Comparison of ENCODE assay signal across 16 cellular contexts in genomic region chr17:8893621-8894020, GRCh38. TPM values are rescaled to one million over a fixed set of nuclear protein-coding genes. Genes with fewer than 3 reads are reported as not detected.
A peak's percentile ranks its signal among the peaks of the same experiment; 100 is the strongest.
DNase-seq lines count a peak whose midpoint lies in the region; FAIRE-seq and TF ChIP-seq lines count a peak whose summit lies in the region.
"Had no signal": no experiment of that assay in that cellular context is flagged by ENCODE, and none has a peak within 500 bp of the region (broad histone marks: within the 10 kb centered on the region; RNA-seq: fewer than 3 reads in every experiment).

No MANE protein-coding gene starts in this region.

- no peaks in the 10 kb centered on the region for H3K36me3 Mint-ChIP-seq in endodermal cell (ENCODE audit: low read depth)

- DNase-seq in GM12892 (ENCODE audit: insufficient read length) (no peak), Peyer's patch (peak in 2 of 3 donors; percentile 36 to 37), endodermal cell (peak; percentile 70), SIG-M5 (lab: John Stamatoyannopoulos, UW) (no peak), ACHN (no peak)
- DNase-seq in stimulated activated CD4-positive, alpha-beta T cell treated with anti-CD3 and anti-CD28 coated beads, Interleukin-15, amount 100 ng/mL, for 24 hours = no peak
- DNase-seq: CD4-positive, CD25-positive, alpha-beta regulatory T cell; DMS53; HCEC 1CT; NCI-H1436; NCI-H2029; NCI-H2171; NCI-H446; NK-92 treated with Interleukin-12 subunit alpha and Interleukin-12 subunit beta, amount 100 ng/mL, for 24 hours; PC-3 had no signal

- H3K36me3 ChIP-seq in Peyer's patch (no peaks in the 10 kb centered on the region), endodermal cell (ENCODE audit: control insufficient read depth, insufficient read depth, low read length) (no peaks in the 10 kb centered on the region), neutrophil (peaks cover 99% of the 10 kb centered on the region)

- H3K4me1 ChIP-seq in Peyer's patch (peaks cover 0 to 5% (median 0%) of the 10 kb centered on the region in 4 donors), endodermal cell (ENCODE audit: control insufficient read depth, insufficient read depth, low read length) (peaks cover 13% of the 10 kb centered on the region), neutrophil (ENCODE audit: control insufficient read depth in 1 of 2, insufficient read depth in 1 of 2, low read depth in 1 of 2, low read length in 1 of 2) (peaks cover 22 to 23% of the 10 kb centered on the region in 2 experiments)

- H3K9me3 ChIP-seq in Peyer's patch (no peaks in the 10 kb centered on the region), endodermal cell (ENCODE audit: control insufficient read depth, low read length) (no peaks in the 10 kb centered on the region), neutrophil (no peaks in the 10 kb centered on the region)

- H3K27ac Mint-ChIP-seq in endodermal cell = no peak overlapping the region
- H3K27ac Mint-ChIP-seq: CD4-positive, CD25-positive, alpha-beta regulatory T cell had no signal

- in situ Hi-C loops in ACHN (cut with HindIII; ENCODE audit: low pct_ligation_motif_present, low pct_unique_long_range_greater_than_20kb, low sequenced_read_pairs) = no loop called here

- H3K9ac ChIP-seq in endodermal cell (ENCODE audit: extremely low read depth, low read length, poor library complexity, severe bottlenecking) = no peak overlapping the region

- TF ChIP-seq POLR2A in GM12892 (IDR thresholded peaks at IDR 0.05; ENCODE audit: low read depth, low read length) (no peak), Peyer's patch (IDR thresholded peaks at IDR 0.05) (no peak)

- H3K27me3 ChIP-seq in Peyer's patch (no peaks in the 10 kb centered on the region), endodermal cell (ENCODE audit: control insufficient read depth, insufficient read depth, low read length, poor library complexity, severe bottlenecking) (no peaks in the 10 kb centered on the region), neutrophil (no peaks in the 10 kb centered on the region)

- H3K27ac ChIP-seq in Peyer's patch (no peak overlapping the region), endodermal cell (ENCODE audit: low read depth, low read length) (no peak overlapping the region), neutrophil (peak overlapping the region; percentile 61)

- H3K9me3 Mint-ChIP-seq in endodermal cell = no peaks in the 10 kb centered on the region

- peaks cover 16% of the 10 kb centered on the region for H3K27me3 Mint-ChIP-seq in endodermal cell (ENCODE audit: insufficient read depth)
- H3K27me3 Mint-ChIP-seq: CD4-positive, CD25-positive, alpha-beta regulatory T cell had no signal

- no peak overlapping the region for H3K4me3 Mint-ChIP-seq in endodermal cell

- TF ChIP-seq CTCF in Peyer's patch (IDR thresholded peaks at IDR 0.05) (no peak), endodermal cell (conservative IDR thresholded peaks at IDR 0.05) (no peak), neutrophil (IDR thresholded peaks at IDR 0.05) (no peak)

- H3K4me1 Mint-ChIP-seq in endodermal cell = peaks cover 29% of the 10 kb centered on the region

- H3K4me3 ChIP-seq in Peyer's patch (no peak overlapping the region), endodermal cell (ENCODE audit: low read length) (no peak overlapping the region), neutrophil (ENCODE audit: low read depth in 1 of 2, low read length in 1 of 2) (no peak overlapping the region)

- FAIRE-seq in GM12892 (lab: Jason Lieb, UNC) = peak; percentile 65

- WGBS in endodermal cell (ENCODE audit: insufficient coverage in 1 of 2, insufficient read length in 1 of 2), 2 experiments = 73 to 84% methylated on average over 7 to 11 of the region's 11 CpGs

RNA-seq across cellular contexts. Expression of gene PIK3R6, which starts 26.1 kb away (rescaled TPM):
- 81.7 TPM for polyA plus RNA-seq in GM12892 (2012; ENCODE audit: missing spikeins)
- total RNA-seq in Peyer's patch (10 to 100 TPM in 1 of 4 donors, 1 to 10 TPM in 2, under 1 TPM in 1; 0.88 to 14.9 (median 2.8) TPM), endodermal cell (1 to 10 TPM; 2.1 to 2.5 TPM)
- 0.25 TPM for polyA plus RNA-seq in endodermal cell (2013, experiment 1 of 2)
- polyA plus RNA-seq in endodermal cell (2013, experiment 2 of 2) = 0.17 TPM
- total RNA-seq: PC-3 had no signal
- polyA plus RNA-seq: CD4-positive, CD25-positive, alpha-beta regulatory T cell had no signal

Comparison
In these comparisons a context has a peak if more than half of its experiments do, and no peak if none do; other contexts are left out.
1. DNase-seq: peak in Peyer's patch (2 of 3) and endodermal cell (single experiment); none in GM12892 (single experiment), stimulated activated CD4-positive, alpha-beta T cell treated with anti-CD3 and anti-CD28 coated beads, Interleukin-15, amount 100 ng/mL, for 24 hours (single experiment), SIG-M5 (single experiment) and ACHN (single experiment).